In the genomic region with DNA sequence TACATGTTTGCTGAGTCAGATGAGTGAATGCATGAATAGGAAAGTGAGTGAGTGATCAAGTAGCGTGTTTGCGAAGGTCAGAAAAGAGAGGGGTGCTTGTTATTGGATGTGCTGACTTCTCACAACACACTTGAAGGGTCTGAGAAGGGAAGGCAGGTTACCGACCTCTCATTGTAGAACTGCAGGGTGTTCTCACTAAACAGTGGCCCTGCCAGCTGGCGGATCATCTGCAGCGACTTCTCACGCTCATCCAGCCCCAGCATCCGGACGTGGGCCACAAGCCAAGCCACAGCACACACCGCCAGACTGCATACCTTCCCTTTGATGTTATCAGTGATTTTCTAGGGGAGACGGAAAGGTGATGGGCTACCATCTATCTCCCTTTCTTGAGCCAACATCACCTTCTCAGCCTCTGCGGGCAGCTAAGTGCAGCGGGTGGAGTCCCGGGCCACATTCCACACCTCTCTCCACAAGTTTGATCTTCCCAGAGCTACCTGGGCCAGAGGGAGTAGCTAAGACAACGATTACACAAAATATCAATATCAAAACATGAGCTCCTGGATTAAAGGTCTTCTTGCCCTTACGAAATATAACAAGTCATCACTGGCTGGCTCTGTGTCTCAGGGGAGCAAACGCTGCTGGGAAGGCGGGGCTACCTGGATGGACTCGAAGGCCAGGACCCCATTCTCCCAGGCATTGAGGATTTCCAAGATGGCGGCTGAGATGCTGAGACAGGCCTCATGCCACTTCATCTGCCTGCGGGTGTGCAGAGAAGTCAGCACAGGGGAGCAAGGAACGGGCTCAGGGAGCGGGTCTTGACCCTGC, we compare ENCODE assay signal across 10 cellular contexts. TPM values are rescaled to one million over a fixed set of nuclear protein-coding genes. Genes with fewer than 3 reads are reported as not detected.
DNase-seq lines count a peak whose midpoint lies in the region; ATAC-seq, FAIRE-seq and TF ChIP-seq lines count a peak whose summit lies in the region.
"Had no signal": no experiment of that assay in that cellular context is flagged by ENCODE, and none has a peak within 500 bp of the region (broad histone marks: within the 10 kb centered on the region; RNA-seq: fewer than 3 reads in every experiment).

No MANE protein-coding gene starts in this region.

- TF ChIP-seq CTCF in GM10266 (IDR thresholded peaks at IDR 0.05; ENCODE audit: control insufficient read depth, insufficient read depth, low read depth, missing control alignments): no peak
- TF ChIP-seq CTCF in kidney (IDR thresholded peaks at IDR 0.05; ENCODE audit: borderline replicate concordance, extremely low read depth, insufficient read depth): no peak

- no peak overlapping the region for H3K27ac ChIP-seq in kidney (ENCODE audit: low read depth in 2 of 2, low read length in 2 of 2)

- DNase-seq in AG20443 (ENCODE audit: low spot score) (peak; percentile 3), NCI-H1092 (lab: John Stamatoyannopoulos, UW) (peak; percentile 41), germinal center (ENCODE audit: low spot score) (peak; percentile 1), GM10266 (ENCODE audit: extremely low spot score) (no peak), HK-2 (ENCODE audit: unreplicated experiment) (no peak), kidney (no peak)
- DNase-seq in activated T-cell treated with anti-CD3 and anti-CD28 coated beads, Interleukin-2, amount 50 U/mL, for 24 hours: peak; percentile 55

- H3K36me3 ChIP-seq in kidney (ENCODE audit: control insufficient read depth in 1 of 2, insufficient read depth in 2 of 2, low read length in 2 of 2): peaks cover 38 to 55% of the 10 kb centered on the region in 2 donors

- H3K9ac ChIP-seq in kidney (ENCODE audit: low read length in 2 of 2): no peak overlapping the region

- H3K9me3 ChIP-seq in kidney (ENCODE audit: control insufficient read depth in 1 of 2, low read length in 2 of 2): no peaks in the 10 kb centered on the region

- H3K4me3 ChIP-seq in kidney (ENCODE audit: low read length in 2 of 2): no peak overlapping the region

- H3K9me3 Mint-ChIP-seq in activated T-cell treated with anti-CD3 and anti-CD28 coated beads, Interleukin-2, amount 50 U/mL, for 24 hours: no peaks in the 10 kb centered on the region
- H3K9me3 Mint-ChIP-seq: endodermal cell had no signal

- no peak for ATAC-seq in HG02588 (IDR thresholded peaks at IDR 0.05; ENCODE audit: unreplicated experiment)

- intact Hi-C loops in kidney (cut with DNase I): no loop called here

- FAIRE-seq in kidney (lab: Jason Lieb, UNC): no peak

- peaks cover 0 to 3% of the 10 kb centered on the region in 2 donors for H3K4me1 ChIP-seq in kidney (ENCODE audit: control insufficient read depth in 1 of 2, insufficient read depth in 1 of 2, low read depth in 1 of 2, low read length in 2 of 2)

- H3K4me3 Mint-ChIP-seq in activated T-cell treated with anti-CD3 and anti-CD28 coated beads, Interleukin-2, amount 50 U/mL, for 24 hours: no peak overlapping the region
- H3K4me3 Mint-ChIP-seq: endodermal cell had no signal

- peak overlapping the region; percentile 19 for H3K27ac Mint-ChIP-seq in activated T-cell treated with anti-CD3 and anti-CD28 coated beads, Interleukin-2, amount 50 U/mL, for 24 hours
- H3K27ac Mint-ChIP-seq: endodermal cell had no signal

- H3K4me1 Mint-ChIP-seq in activated T-cell treated with anti-CD3 and anti-CD28 coated beads, Interleukin-2, amount 50 U/mL, for 24 hours (ENCODE audit: low read depth): peaks cover 22% of the 10 kb centered on the region
- H3K4me1 Mint-ChIP-seq: endodermal cell had no signal

- H3K36me3 Mint-ChIP-seq in activated T-cell treated with anti-CD3 and anti-CD28 coated beads, Interleukin-2, amount 50 U/mL, for 24 hours (ENCODE audit: low read depth): peaks cover 88% of the 10 kb centered on the region

- H3K27me3 Mint-ChIP-seq in activated T-cell treated with anti-CD3 and anti-CD28 coated beads, Interleukin-2, amount 50 U/mL, for 24 hours: no peaks in the 10 kb centered on the region

RNA-seq across cellular contexts. Expression of gene CSF3, which starts 11.0 kb away (rescaled TPM):
- not detected for total RNA-seq in kidney
- not detected for polyA plus RNA-seq in kidney (ENCODE audit: insufficient read depth, low read depth, low replicate concordance)
- total RNA-seq: endodermal cell; T-helper 2 cell treated with Interferon-gamma antibody and Interleukin-4, amounts not matched to agents 100 ng/mL and 5 ng/mL, for 36 hours had no signal

RNA-seq across cellular contexts. Expression of gene MED24, which starts 28.0 kb away (rescaled TPM):
- total RNA-seq in kidney: 66.3 TPM
- polyA plus RNA-seq in kidney (ENCODE audit: insufficient read depth, low read depth, low replicate concordance): 53.7 TPM

RNA-seq across cellular contexts. Expression of gene THRA, which starts 36.6 kb away (rescaled TPM):
- total RNA-seq in kidney: 63.9 TPM
- polyA plus RNA-seq in kidney (ENCODE audit: insufficient read depth, low read depth, low replicate concordance): 40.8 TPM

RNA-seq across cellular contexts. Expression of gene PSMD3, which starts 45.6 kb away (rescaled TPM):
- 66.4 TPM for total RNA-seq in kidney
- polyA plus RNA-seq in kidney (ENCODE audit: insufficient read depth, low read depth, low replicate concordance): 63.6 TPM

Comparison
In these comparisons a context has a peak if more than half of its experiments do, and no peak if none do; other contexts are left out.
1. DNase-seq: peak in AG20443 (single experiment), NCI-H1092 (single experiment), activated T-cell treated with anti-CD3 and anti-CD28 coated beads, Interleukin-2, amount 50 U/mL, for 24 hours (single experiment) and germinal center (single experiment); none in GM10266 (single experiment), HK-2 (single experiment) and kidney (single experiment).